24 cellular contexts compared by ENCODE assay signal in genomic region chr1:31913968-31914367, GRCh38. TPM values are rescaled to one million over a fixed set of nuclear protein-coding genes. Genes with fewer than 3 reads are reported as not detected.
DNase-seq lines count a peak whose midpoint lies in the region; ATAC-seq, FAIRE-seq and TF ChIP-seq lines count a peak whose summit lies in the region.
"Had no signal": no experiment of that assay in that cellular context is flagged by ENCODE, and none has a peak within 500 bp of the region (broad histone marks: within the 10 kb centered on the region; RNA-seq: fewer than 3 reads in every experiment).

No MANE protein-coding gene starts in this region.

- DNase-seq in activated T-cell treated with anti-CD3 and anti-CD28 coated beads, Interleukin-2, amount 50 U/mL, for 24 hours = no peak
- DNase-seq in activated T-cell treated with anti-CD3 and anti-CD28 coated beads, Interleukin-2, amount 50 U/mL, for 48 hours = no peak
- DNase-seq in H54 (ENCODE audit: insufficient read length, low spot score) (no peak), psoas muscle (no peak), tibial artery (no peak), NOMO-1 treated with DMSO at 0.1 percent for 48 hours (lab: John Stamatoyannopoulos, UW; ENCODE audit: unreplicated experiment) (no peak)
- no peak for DNase-seq in activated naive CD8-positive, alpha-beta T cell treated with anti-CD3 and anti-CD28 coated beads, Interleukin-2, amount 50 U/mL, for 24 hours
- DNase-seq: amygdala; C1 segment of cervical spinal cord; dorsolateral prefrontal cortex; erythroblast; foreskin melanocyte; hypothalamus; kidney; MV-4-11; NCI-H187 treated with DMSO at 0.1 percent for 48 hours; RPMI8226; sigmoid colon; stimulated activated naive CD4-positive, alpha-beta T cell treated with Interleukin-2 at 50 U/mL for 16 hours; upper lobe of right lung had no signal

- H3K36me3 ChIP-seq in psoas muscle (ENCODE audit: insufficient read depth in 1 of 2, low read depth in 1 of 2) (peaks cover 0 to 99% of the 10 kb centered on the region in 2 donors), tibial artery (peaks cover 40 to 55% (median 41%) of the 10 kb centered on the region in 3 donors), gastroesophageal sphincter (peaks cover 0 to 68% of the 10 kb centered on the region in 2 donors)

- ATAC-seq in activated naive CD8-positive, alpha-beta T cell treated with anti-CD3 and anti-CD28 coated beads, Interleukin-2, amount 50 U/mL, for 24 hours = no peak
- no peak for ATAC-seq in psoas muscle
- ATAC-seq in gastroesophageal sphincter = no peak
- ATAC-seq: SK-N-SH treated with all-trans-retinoic acid at 6 μM for 48 hours, upper lobe of right lung had no signal

- no peaks in the 10 kb centered on the region for H3K27me3 Mint-ChIP-seq in activated T-cell treated with anti-CD3 and anti-CD28 coated beads, Interleukin-2, amount 50 U/mL, for 24 hours
- H3K27me3 Mint-ChIP-seq in activated naive CD8-positive, alpha-beta T cell treated with anti-CD3 and anti-CD28 coated beads, Interleukin-2, amount 50 U/mL, for 24 hours = no peaks in the 10 kb centered on the region

- no peak overlapping the region for H3K4me3 ChIP-seq in psoas muscle
- H3K4me3 ChIP-seq in tibial artery = no peak overlapping the region
- no peak overlapping the region for H3K4me3 ChIP-seq in gastroesophageal sphincter
- H3K4me3 ChIP-seq: dorsolateral prefrontal cortex, lung, sigmoid colon, upper lobe of right lung had no signal

- no peaks in the 10 kb centered on the region for H3K9me3 Mint-ChIP-seq in activated T-cell treated with anti-CD3 and anti-CD28 coated beads, Interleukin-2, amount 50 U/mL, for 24 hours
- H3K9me3 Mint-ChIP-seq in activated naive CD8-positive, alpha-beta T cell treated with anti-CD3 and anti-CD28 coated beads, Interleukin-2, amount 50 U/mL, for 24 hours = no peaks in the 10 kb centered on the region

- no peak overlapping the region for H3K4me3 Mint-ChIP-seq in activated T-cell treated with anti-CD3 and anti-CD28 coated beads, Interleukin-2, amount 50 U/mL, for 24 hours
- no peak overlapping the region for H3K4me3 Mint-ChIP-seq in activated naive CD8-positive, alpha-beta T cell treated with anti-CD3 and anti-CD28 coated beads, Interleukin-2, amount 50 U/mL, for 24 hours

- no peaks in the 10 kb centered on the region for H3K9me3 ChIP-seq in psoas muscle
- H3K9me3 ChIP-seq in tibial artery = no peaks in the 10 kb centered on the region
- no peaks in the 10 kb centered on the region for H3K9me3 ChIP-seq in gastroesophageal sphincter
- H3K9me3 ChIP-seq: sigmoid colon, upper lobe of right lung had no signal

- no peak for TF ChIP-seq EP300 in gastroesophageal sphincter (IDR thresholded peaks at IDR 0.05)

- H3K4me1 ChIP-seq in psoas muscle = peaks cover 50% of the 10 kb centered on the region
- H3K4me1 ChIP-seq in tibial artery = peaks cover 0 to 13% (median 0%) of the 10 kb centered on the region in 4 donors
- peaks cover 0 to 19% (median 0%) of the 10 kb centered on the region in 3 donors for H3K4me1 ChIP-seq in gastroesophageal sphincter
- H3K4me1 ChIP-seq: parathyroid adenoma had no signal

- 91 to 95% (median 91%) methylated on average over 3 of the region's 3 CpGs for WGBS in psoas muscle, 3 donors
- WGBS in gastroesophageal sphincter (ENCODE audit: low coverage in 1 of 2), 2 donors = 85 to 100% methylated on average over 1 to 3 of the region's 3 CpGs

- H3K27ac Mint-ChIP-seq in activated T-cell treated with anti-CD3 and anti-CD28 coated beads, Interleukin-2, amount 50 U/mL, for 24 hours = peak overlapping the region; percentile 82
- peak overlapping the region; percentile 48 for H3K27ac Mint-ChIP-seq in activated naive CD8-positive, alpha-beta T cell treated with anti-CD3 and anti-CD28 coated beads, Interleukin-2, amount 50 U/mL, for 24 hours

- FAIRE-seq in H54 (lab: Jason Lieb, UNC) = peak; percentile 84
- FAIRE-seq: kidney had no signal

- peaks cover 79% of the 10 kb centered on the region for H3K4me1 Mint-ChIP-seq in activated T-cell treated with anti-CD3 and anti-CD28 coated beads, Interleukin-2, amount 50 U/mL, for 24 hours (ENCODE audit: low read depth)
- H3K4me1 Mint-ChIP-seq in activated naive CD8-positive, alpha-beta T cell treated with anti-CD3 and anti-CD28 coated beads, Interleukin-2, amount 50 U/mL, for 24 hours = peaks cover 72% of the 10 kb centered on the region

- intact Hi-C loops in psoas muscle (cut with DNase I) (no loop called here), tibial artery (cut with DNase I; ENCODE audit: low total_unique reads) (no loop called here)

- TF ChIP-seq CTCF in psoas muscle (IDR thresholded peaks at IDR 0.05) = no peak
- TF ChIP-seq CTCF in tibial artery (IDR thresholded peaks at IDR 0.05) = no peak
- TF ChIP-seq CTCF in gastroesophageal sphincter (IDR thresholded peaks at IDR 0.05) = no peak

- TF ChIP-seq POLR2A in H54 (IDR thresholded peaks at IDR 0.05; ENCODE audit: low read depth, low read length) (no peak), gastroesophageal sphincter (IDR thresholded peaks at IDR 0.05) (no peak)

- H3K27ac ChIP-seq in psoas muscle (peak overlapping the region; percentile 4), tibial artery (no peak overlapping the region), gastroesophageal sphincter (no peak overlapping the region)
- H3K27ac ChIP-seq: parathyroid adenoma, sigmoid colon, upper lobe of right lung had no signal

- H3K36me3 Mint-ChIP-seq in activated T-cell treated with anti-CD3 and anti-CD28 coated beads, Interleukin-2, amount 50 U/mL, for 24 hours (ENCODE audit: low read depth) = peaks cover 97% of the 10 kb centered on the region
- H3K36me3 Mint-ChIP-seq in activated naive CD8-positive, alpha-beta T cell treated with anti-CD3 and anti-CD28 coated beads, Interleukin-2, amount 50 U/mL, for 24 hours (ENCODE audit: low read depth) = peaks cover 74% of the 10 kb centered on the region

- H3K27me3 ChIP-seq in psoas muscle (ENCODE audit: insufficient read depth in 3 of 3, low read length in 2 of 3) (no peaks in the 10 kb centered on the region), tibial artery (no peaks in the 10 kb centered on the region), gastroesophageal sphincter (no peaks in the 10 kb centered on the region)
- H3K27me3 ChIP-seq: dorsolateral prefrontal cortex, sigmoid colon, upper lobe of right lung had no signal

RNA-seq across cellular contexts. Expression of gene PTP4A2, which starts 24.2 kb away (rescaled TPM):
- total RNA-seq in psoas muscle = 100 to 1,000 TPM; 290 to 532 (median 433) TPM
- 100 to 1,000 TPM; 246 to 729 (median 300) TPM for polyA plus RNA-seq in psoas muscle
- total RNA-seq in gastroesophageal sphincter = 100 to 1,000 TPM; 203 to 273 (median 250) TPM
